10 cellular contexts compared by ENCODE assay signal in genomic region chr2:9631976-9632700, GRCh38. TPM values are rescaled to one million over a fixed set of nuclear protein-coding genes. Genes with fewer than 3 reads are reported as not detected.
DNase-seq lines count a peak whose midpoint lies in the region; ATAC-seq and TF ChIP-seq lines count a peak whose summit lies in the region.
"Had no signal": no experiment of that assay in that cellular context is flagged by ENCODE, and none has a peak within 500 bp of the region (broad histone marks: within the 10 kb centered on the region; RNA-seq: fewer than 3 reads in every experiment).

No MANE protein-coding gene starts in this region.

- no peaks in the 10 kb centered on the region for H3K9me3 ChIP-seq in HUES6 (ENCODE audit: control insufficient read depth, insufficient read depth, low read depth, low read length)

- peaks cover 15% of the 10 kb centered on the region; the same call in 1 of the 2 replicates for H3K4me1 ChIP-seq in HUES6 (ENCODE audit: control insufficient read depth, insufficient read depth, low read length)

- peak overlapping the region; percentile 14 for H3K9ac ChIP-seq in HUES6 (ENCODE audit: low read length)

- H3K4me3 ChIP-seq in HUES6 (ENCODE audit: low read depth, low read length) = peak overlapping the region; percentile 99

- H3K27ac Mint-ChIP-seq in CD14-positive monocyte (peak overlapping the region in 5 of 7 donors; percentile 32 to 86 (median 60)), mesothelial cell of epicardium (peak overlapping the region; percentile 75)

- intact Hi-C loops in CD14-positive monocyte (cut with micrococcal nuclease) = loop anchor here (2.0 to 5.0 kb wide), 4 partner anchors 71 to 120 kb away; partner anchors contain the start of gene ADAM17 (in 1 of the 2)

- peaks cover 0 to 8% (median 0%) of the 10 kb centered on the region in 7 donors for H3K9me3 Mint-ChIP-seq in CD14-positive monocyte
- no peaks in the 10 kb centered on the region for H3K9me3 Mint-ChIP-seq in mesothelial cell of epicardium

- H3K27ac ChIP-seq in HUES6 (ENCODE audit: low read depth, low read length) (no peak overlapping the region), caudate nucleus (ENCODE audit: low read depth, low read length) (peak overlapping the region; percentile 20)

- H3K27me3 ChIP-seq in HUES6 (ENCODE audit: control insufficient read depth, insufficient read depth, low read length) = peaks cover 20% of the 10 kb centered on the region; the same call in 1 of the 2 replicates

- ATAC-seq in GM18909 (IDR thresholded peaks at IDR 0.05; ENCODE audit: poor library complexity, unreplicated experiment) = no peak
- ATAC-seq in HG02970 (IDR thresholded peaks at IDR 0.05; ENCODE audit: low FRiP score, unreplicated experiment) = no peak

- H3K4me3 Mint-ChIP-seq in CD14-positive monocyte (peak overlapping the region; percentile 45 to 86), mesothelial cell of epicardium (peak overlapping the region; percentile 89)

- H3K36me3 Mint-ChIP-seq in CD14-positive monocyte = peaks cover 17% of the 10 kb centered on the region in 2 donors
- peaks cover 14% of the 10 kb centered on the region for H3K36me3 Mint-ChIP-seq in mesothelial cell of epicardium

- H3K4me1 Mint-ChIP-seq in CD14-positive monocyte (peaks cover 30% of the 10 kb centered on the region), mesothelial cell of epicardium (peaks cover 34% of the 10 kb centered on the region)

- TF ChIP-seq CTCF in CD14-positive monocyte (IDR thresholded peaks at IDR 0.05) (no peak), mesothelial cell of epicardium (IDR thresholded peaks at IDR 0.05; ENCODE audit: unreplicated experiment) (no peak)

- H3K27me3 Mint-ChIP-seq in CD14-positive monocyte (ENCODE audit: low read depth in 3 of 3) = peaks cover 1 to 8% (median 5%) of the 10 kb centered on the region in 3 donors
- H3K27me3 Mint-ChIP-seq in mesothelial cell of epicardium (ENCODE audit: low read depth) = peaks cover 1% of the 10 kb centered on the region

- DNase-seq in CD14-positive monocyte (ENCODE audit: low spot score) (no peak), caudate nucleus (lab: John Stamatoyannopoulos, UW) (peak in 1 of 61 donors; percentile 32), mesothelial cell of epicardium (ENCODE audit: low spot score in 2 of 2, unreplicated experiment in 2 of 2) (no peak), HUDEP-2 (lab: John Stamatoyannopoulos, UW; ENCODE audit: unreplicated experiment in 76 of 76) (no peak), AG20443 (ENCODE audit: low spot score) (no peak)
- DNase-seq: DMS53, NCI-H2029 had no signal

- peaks cover 26% of the 10 kb centered on the region for H3K36me3 ChIP-seq in HUES6 (ENCODE audit: control insufficient read depth, insufficient read depth, low read length)

RNA-seq across cellular contexts. Expression of gene YWHAQ, which starts 1.3 kb away (rescaled TPM):
- 100 to 1,000 TPM; 165 to 173 TPM for polyA plus RNA-seq in CD14-positive monocyte
- total RNA-seq in mesothelial cell of epicardium = 240 to 248 TPM (median 248 TPM) in 3 replicates
